1 cellular context compared by ENCODE assay signal in genomic region chr17:20190605-20191004, GRCh38.
TF ChIP-seq lines count a peak whose summit lies in the region.

No MANE protein-coding gene starts in this region.

TF ChIP-seq in A549, 52 proteins besides CTCF, POLR2A, EP300 and RAD21:
- TF ChIP-seq HDAC2 (IDR thresholded peaks at IDR 0.05) = no peak
- TF ChIP-seq KDM1A (IDR thresholded peaks at IDR 0.05; ENCODE audit: low read depth) = no peak
- no peak for TF ChIP-seq ZFP36 (IDR thresholded peaks at IDR 0.05; ENCODE audit: borderline replicate concordance, partially characterized antibody)
- TF ChIP-seq SREBF2 (IDR thresholded peaks at IDR 0.05) = no peak
- TF ChIP-seq, protein P1, sequence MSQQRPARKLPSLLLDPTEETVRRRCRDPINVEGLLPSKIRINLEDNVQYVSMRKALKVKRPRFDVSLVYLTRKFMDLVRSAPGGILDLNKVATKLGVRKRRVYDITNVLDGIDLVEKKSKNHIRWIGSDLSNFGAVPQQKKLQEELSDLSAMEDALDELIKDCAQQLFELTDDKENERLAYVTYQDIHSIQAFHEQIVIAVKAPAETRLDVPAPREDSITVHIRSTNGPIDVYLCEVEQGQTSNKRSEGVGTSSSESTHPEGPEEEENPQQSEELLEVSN (IDR thresholded peaks at IDR 0.05; ENCODE audit: borderline replicate concordance, low read depth) = no peak
- TF ChIP-seq MAFK (IDR thresholded peaks at IDR 0.05; ENCODE audit: partially characterized antibody) = no peak
- no peak for TF ChIP-seq KDM5A (IDR thresholded peaks at IDR 0.05)
- no peak for TF ChIP-seq ZSCAN20 (CRISPR knock-in tag; IDR thresholded peaks at IDR 0.05)
- TF ChIP-seq POLR2AphosphoS2 (conservative IDR thresholded peaks at IDR 0.05; ENCODE audit: low read length) = no peak
- no peak for TF ChIP-seq HES2 (IDR thresholded peaks at IDR 0.05)
- no peak for TF ChIP-seq EHF (CRISPR knock-in tag; IDR thresholded peaks at IDR 0.05)
- no peak for TF ChIP-seq EHMT2 (IDR thresholded peaks at IDR 0.05; ENCODE audit: low read depth)
- no peak for TF ChIP-seq SMC3 (IDR thresholded peaks at IDR 0.05)
- no peak for TF ChIP-seq HOXB13 (CRISPR knock-in tag; IDR thresholded peaks at IDR 0.05; ENCODE audit: low read depth)
- no peak for TF ChIP-seq USF2 (IDR thresholded peaks at IDR 0.05)
- TF ChIP-seq HOXB5 (CRISPR knock-in tag; IDR thresholded peaks at IDR 0.05) = no peak
- no peak for TF ChIP-seq RNF2 (IDR thresholded peaks at IDR 0.05; ENCODE audit: borderline replicate concordance, low read depth)
- TF ChIP-seq, protein P2, sequence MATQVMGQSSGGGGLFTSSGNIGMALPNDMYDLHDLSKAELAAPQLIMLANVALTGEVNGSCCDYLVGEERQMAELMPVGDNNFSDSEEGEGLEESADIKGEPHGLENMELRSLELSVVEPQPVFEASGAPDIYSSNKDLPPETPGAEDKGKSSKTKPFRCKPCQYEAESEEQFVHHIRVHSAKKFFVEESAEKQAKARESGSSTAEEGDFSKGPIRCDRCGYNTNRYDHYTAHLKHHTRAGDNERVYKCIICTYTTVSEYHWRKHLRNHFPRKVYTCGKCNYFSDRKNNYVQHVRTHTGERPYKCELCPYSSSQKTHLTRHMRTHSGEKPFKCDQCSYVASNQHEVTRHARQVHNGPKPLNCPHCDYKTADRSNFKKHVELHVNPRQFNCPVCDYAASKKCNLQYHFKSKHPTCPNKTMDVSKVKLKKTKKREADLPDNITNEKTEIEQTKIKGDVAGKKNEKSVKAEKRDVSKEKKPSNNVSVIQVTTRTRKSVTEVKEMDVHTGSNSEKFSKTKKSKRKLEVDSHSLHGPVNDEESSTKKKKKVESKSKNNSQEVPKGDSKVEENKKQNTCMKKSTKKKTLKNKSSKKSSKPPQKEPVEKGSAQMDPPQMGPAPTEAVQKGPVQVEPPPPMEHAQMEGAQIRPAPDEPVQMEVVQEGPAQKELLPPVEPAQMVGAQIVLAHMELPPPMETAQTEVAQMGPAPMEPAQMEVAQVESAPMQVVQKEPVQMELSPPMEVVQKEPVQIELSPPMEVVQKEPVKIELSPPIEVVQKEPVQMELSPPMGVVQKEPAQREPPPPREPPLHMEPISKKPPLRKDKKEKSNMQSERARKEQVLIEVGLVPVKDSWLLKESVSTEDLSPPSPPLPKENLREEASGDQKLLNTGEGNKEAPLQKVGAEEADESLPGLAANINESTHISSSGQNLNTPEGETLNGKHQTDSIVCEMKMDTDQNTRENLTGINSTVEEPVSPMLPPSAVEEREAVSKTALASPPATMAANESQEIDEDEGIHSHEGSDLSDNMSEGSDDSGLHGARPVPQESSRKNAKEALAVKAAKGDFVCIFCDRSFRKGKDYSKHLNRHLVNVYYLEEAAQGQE (IDR thresholded peaks at IDR 0.05) = no peak
- no peak for TF ChIP-seq FOSB (CRISPR knock-in tag; IDR thresholded peaks at IDR 0.05)
TF ChIP-seq in A549: peak in this region for 0.
